9 cellular contexts compared by ENCODE assay signal in the genomic region with DNA sequence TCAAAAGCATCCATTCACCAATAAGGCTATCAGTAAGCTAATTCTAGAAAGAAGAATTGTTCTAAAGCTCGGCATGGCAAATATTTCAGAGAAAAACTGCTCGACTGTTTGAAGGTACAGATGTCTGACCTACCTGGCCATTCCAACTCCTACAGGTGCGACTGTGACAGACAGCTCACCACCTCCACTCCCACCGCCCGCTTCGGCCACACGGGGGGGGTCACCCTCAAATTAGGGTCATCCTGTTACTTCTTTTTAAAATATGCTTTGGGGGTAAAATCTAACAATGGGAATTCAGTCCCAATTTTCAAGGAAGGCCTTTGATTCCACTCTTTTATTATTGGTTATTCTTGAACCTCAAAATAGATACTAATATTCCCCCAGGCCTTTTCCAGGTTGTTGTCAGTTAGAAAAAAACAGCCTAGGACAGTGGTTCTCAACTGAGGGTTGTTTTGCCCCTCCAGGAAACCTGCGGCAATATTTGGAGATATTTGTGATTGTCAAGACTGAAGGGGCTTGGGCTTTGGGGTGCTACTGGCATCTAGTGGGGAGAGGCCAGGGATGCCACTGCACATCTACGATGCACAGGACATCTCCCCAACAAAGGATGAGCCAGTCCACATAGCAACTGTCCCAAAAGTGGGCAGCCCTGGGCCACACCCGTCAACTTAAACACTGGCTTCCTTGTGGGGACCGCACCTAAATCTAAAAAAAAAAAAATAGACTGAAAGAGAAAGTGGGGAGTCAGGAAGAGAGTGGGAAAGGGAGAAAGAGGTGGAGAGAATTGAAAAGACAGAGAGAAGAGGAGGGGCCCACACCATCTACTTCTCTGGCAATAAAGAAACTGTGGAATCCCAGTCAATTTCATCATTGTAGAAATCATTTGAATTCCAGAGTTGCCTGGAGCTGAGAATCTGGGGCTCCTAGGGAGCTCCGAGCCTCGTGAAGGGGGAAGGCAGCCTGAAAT.
DNase-seq lines count a peak whose midpoint lies in the region; ATAC-seq and TF ChIP-seq lines count a peak whose summit lies in the region.
"Had no signal": no experiment of that assay in that cellular context is flagged by ENCODE, and none has a peak within 500 bp of the region (broad histone marks: within the 10 kb centered on the region; RNA-seq: fewer than 3 reads in every experiment).

No MANE protein-coding gene starts in this region.

- H3K9me3 ChIP-seq in lower lobe of right lung (no peaks in the 10 kb centered on the region), PC-9 (ENCODE audit: insufficient read depth, low read depth) (no peaks in the 10 kb centered on the region)

- peaks cover 21% of the 10 kb centered on the region for H3K36me3 Mint-ChIP-seq in stimulated activated naive CD8-positive, alpha-beta T cell treated with anti-CD3 and anti-CD28 coated beads, Interleukin-15, Interleukin-2, amounts not matched to agents 100 ng/mL and 50 ng/mL, for 24 hours (ENCODE audit: low read depth)
- peaks cover 4% of the 10 kb centered on the region for H3K36me3 Mint-ChIP-seq in activated naive CD4-positive, alpha-beta T cell treated with anti-CD3 and anti-CD28 coated beads, Interleukin-2, amount 50 U/mL, for 24 hours

- intact Hi-C loops in lower lobe of right lung (cut with DNase I) (no loop called here), PC-9 (cut with micrococcal nuclease; ENCODE audit: unreplicated experiment) (no loop called here)

- no peaks in the 10 kb centered on the region for H3K79me2 ChIP-seq in PC-9 (ENCODE audit: low read depth)

- H3K4me3 Mint-ChIP-seq in stimulated activated naive CD8-positive, alpha-beta T cell treated with anti-CD3 and anti-CD28 coated beads, Interleukin-15, Interleukin-2, amounts not matched to agents 100 ng/mL and 50 ng/mL, for 24 hours, result peak overlapping the region; percentile 88
- H3K4me3 Mint-ChIP-seq in activated naive CD4-positive, alpha-beta T cell treated with anti-CD3 and anti-CD28 coated beads, Interleukin-2, amount 50 U/mL, for 24 hours, result peak overlapping the region; percentile 97

- H3K9me3 Mint-ChIP-seq in stimulated activated naive CD8-positive, alpha-beta T cell treated with anti-CD3 and anti-CD28 coated beads, Interleukin-15, Interleukin-2, amounts not matched to agents 100 ng/mL and 50 ng/mL, for 24 hours, result no peaks in the 10 kb centered on the region
- H3K9me3 Mint-ChIP-seq in activated naive CD4-positive, alpha-beta T cell treated with anti-CD3 and anti-CD28 coated beads, Interleukin-2, amount 50 U/mL, for 24 hours, result no peaks in the 10 kb centered on the region

- no TSS peak for BruUV-seq in PC-9 (replicated peaks; lab: Mats Ljungman, UMichigan)

- peaks cover 97% of the 10 kb centered on the region for H3K4me1 Mint-ChIP-seq in stimulated activated naive CD8-positive, alpha-beta T cell treated with anti-CD3 and anti-CD28 coated beads, Interleukin-15, Interleukin-2, amounts not matched to agents 100 ng/mL and 50 ng/mL, for 24 hours (ENCODE audit: low read depth)
- peaks cover 93% of the 10 kb centered on the region for H3K4me1 Mint-ChIP-seq in activated naive CD4-positive, alpha-beta T cell treated with anti-CD3 and anti-CD28 coated beads, Interleukin-2, amount 50 U/mL, for 24 hours

- H3K4me1 ChIP-seq in lower lobe of right lung, result peaks cover 11% of the 10 kb centered on the region
- H3K4me1 ChIP-seq in PC-9 (replicated peaks; ENCODE audit: insufficient read depth), result no peaks in the 10 kb centered on the region

- no peak overlapping the region for H3K4me2 ChIP-seq in PC-9

- no peaks in the 10 kb centered on the region for H3F3A ChIP-seq in PC-9 (ENCODE audit: insufficient read depth, low read depth)

- no peak overlapping the region for H2AFZ ChIP-seq in PC-9

- POLR2A ChIA-PET in PC-9 (lab: Charles Lee; ENCODE audit: unreplicated experiment), result no interaction called here

- DNase-seq in stimulated activated naive CD8-positive, alpha-beta T cell treated with anti-CD3 and anti-CD28 coated beads, Interleukin-15, Interleukin-2, amounts not matched to agents 100 U/mL and 50 U/mL, for 24 hours, result no peak
- DNase-seq in lower lobe of right lung, result no peak
- no peak for DNase-seq in NCI-H510A (lab: John Stamatoyannopoulos, UW)
- no peak for DNase-seq in COR-L47 (lab: John Stamatoyannopoulos, UW)
- DNase-seq in PC-9, result no peak
- DNase-seq: NCI-H82 had no signal

- H3K4me3 ChIP-seq in lower lobe of right lung, result peak overlapping the region; percentile 47
- H3K4me3 ChIP-seq in PC-9, result no peak overlapping the region

- no peak for ATAC-seq in stimulated activated naive CD8-positive, alpha-beta T cell treated with anti-CD3 and anti-CD28 coated beads, Interleukin-15, Interleukin-2, amounts not matched to agents 100 U/mL and 50 U/mL, for 24 hours
- ATAC-seq in lower lobe of right lung (no peak), GM18873 (IDR thresholded peaks at IDR 0.05; ENCODE audit: low FRiP score, unreplicated experiment) (no peak)

- CTCF ChIA-PET in PC-9 (lab: Charles Lee), result no interaction called here

- no peaks in the 10 kb centered on the region for H3K27me3 ChIP-seq in lower lobe of right lung (ENCODE audit: low read depth)
- peaks cover 80% of the 10 kb centered on the region for H3K27me3 ChIP-seq in PC-9 (ENCODE audit: insufficient read depth, low read depth)

- H3K27ac Mint-ChIP-seq in stimulated activated naive CD8-positive, alpha-beta T cell treated with anti-CD3 and anti-CD28 coated beads, Interleukin-15, Interleukin-2, amounts not matched to agents 100 ng/mL and 50 ng/mL, for 24 hours, result peak overlapping the region; percentile 96
- H3K27ac Mint-ChIP-seq in activated naive CD4-positive, alpha-beta T cell treated with anti-CD3 and anti-CD28 coated beads, Interleukin-2, amount 50 U/mL, for 24 hours, result peak overlapping the region; percentile 99

- no peaks in the 10 kb centered on the region for H3K9me2 ChIP-seq in PC-9 (ENCODE audit: insufficient read depth)

- no peaks in the 10 kb centered on the region for H3K27me3 Mint-ChIP-seq in stimulated activated naive CD8-positive, alpha-beta T cell treated with anti-CD3 and anti-CD28 coated beads, Interleukin-15, Interleukin-2, amounts not matched to agents 100 ng/mL and 50 ng/mL, for 24 hours
- H3K27me3 Mint-ChIP-seq in activated naive CD4-positive, alpha-beta T cell treated with anti-CD3 and anti-CD28 coated beads, Interleukin-2, amount 50 U/mL, for 24 hours, result no peaks in the 10 kb centered on the region

- H3K27ac ChIP-seq in lower lobe of right lung (peak overlapping the region; percentile 59), PC-9 (no peak overlapping the region)

- no peaks in the 10 kb centered on the region for H4K20me1 ChIP-seq in PC-9 (ENCODE audit: insufficient read depth)

- no peaks in the 10 kb centered on the region for H3K36me3 ChIP-seq in lower lobe of right lung
- no peaks in the 10 kb centered on the region for H3K36me3 ChIP-seq in PC-9 (ENCODE audit: low read depth)

- TF ChIP-seq CTCF in lower lobe of right lung (IDR thresholded peaks at IDR 0.05) (no peak), PC-9 (conservative IDR thresholded peaks at IDR 0.05) (no peak)
